1 cellular context compared by ENCODE assay signal in genomic region chr17:35144840-35145239, GRCh38.
A peak's percentile ranks its signal among the peaks of the same experiment; 100 is the strongest.
TF ChIP-seq lines count a peak whose summit lies in the region.

No MANE protein-coding gene starts in this region.

TF ChIP-seq in HepG2, 621 proteins besides CTCF, POLR2A, EP300 and RAD21:
- TF ChIP-seq, protein P1, sequence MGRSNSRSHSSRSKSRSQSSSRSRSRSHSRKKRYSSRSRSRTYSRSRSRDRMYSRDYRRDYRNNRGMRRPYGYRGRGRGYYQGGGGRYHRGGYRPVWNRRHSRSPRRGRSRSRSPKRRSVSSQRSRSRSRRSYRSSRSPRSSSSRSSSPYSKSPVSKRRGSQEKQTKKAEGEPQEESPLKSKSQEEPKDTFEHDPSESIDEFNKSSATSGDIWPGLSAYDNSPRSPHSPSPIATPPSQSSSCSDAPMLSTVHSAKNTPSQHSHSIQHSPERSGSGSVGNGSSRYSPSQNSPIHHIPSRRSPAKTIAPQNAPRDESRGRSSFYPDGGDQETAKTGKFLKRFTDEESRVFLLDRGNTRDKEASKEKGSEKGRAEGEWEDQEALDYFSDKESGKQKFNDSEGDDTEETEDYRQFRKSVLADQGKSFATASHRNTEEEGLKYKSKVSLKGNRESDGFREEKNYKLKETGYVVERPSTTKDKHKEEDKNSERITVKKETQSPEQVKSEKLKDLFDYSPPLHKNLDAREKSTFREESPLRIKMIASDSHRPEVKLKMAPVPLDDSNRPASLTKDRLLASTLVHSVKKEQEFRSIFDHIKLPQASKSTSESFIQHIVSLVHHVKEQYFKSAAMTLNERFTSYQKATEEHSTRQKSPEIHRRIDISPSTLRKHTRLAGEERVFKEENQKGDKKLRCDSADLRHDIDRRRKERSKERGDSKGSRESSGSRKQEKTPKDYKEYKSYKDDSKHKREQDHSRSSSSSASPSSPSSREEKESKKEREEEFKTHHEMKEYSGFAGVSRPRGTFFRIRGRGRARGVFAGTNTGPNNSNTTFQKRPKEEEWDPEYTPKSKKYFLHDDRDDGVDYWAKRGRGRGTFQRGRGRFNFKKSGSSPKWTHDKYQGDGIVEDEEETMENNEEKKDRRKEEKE (IDR thresholded peaks at IDR 0.05) = no peak
- TF ChIP-seq ATF7 (IDR thresholded peaks at IDR 0.05) = peak; percentile 79
- no peak for TF ChIP-seq ATF7 (CRISPR knock-in tag; IDR thresholded peaks at IDR 0.05)
- peak; percentile 35; the same call in 1 of the 2 replicates for TF ChIP-seq CREB1 (IDR thresholded peaks at IDR 0.05)
- no peak for TF ChIP-seq CREB1 (CRISPR knock-in tag; IDR thresholded peaks at IDR 0.05)
- TF ChIP-seq GATA4 (IDR thresholded peaks at IDR 0.05; ENCODE audit: borderline replicate concordance, low read depth) = no peak
- no peak for TF ChIP-seq ZNF556 (CRISPR knock-in tag; IDR thresholded peaks at IDR 0.05; ENCODE audit: borderline replicate concordance)
